Comparison of ENCODE assay signal across 8 cellular contexts in the genomic region with DNA sequence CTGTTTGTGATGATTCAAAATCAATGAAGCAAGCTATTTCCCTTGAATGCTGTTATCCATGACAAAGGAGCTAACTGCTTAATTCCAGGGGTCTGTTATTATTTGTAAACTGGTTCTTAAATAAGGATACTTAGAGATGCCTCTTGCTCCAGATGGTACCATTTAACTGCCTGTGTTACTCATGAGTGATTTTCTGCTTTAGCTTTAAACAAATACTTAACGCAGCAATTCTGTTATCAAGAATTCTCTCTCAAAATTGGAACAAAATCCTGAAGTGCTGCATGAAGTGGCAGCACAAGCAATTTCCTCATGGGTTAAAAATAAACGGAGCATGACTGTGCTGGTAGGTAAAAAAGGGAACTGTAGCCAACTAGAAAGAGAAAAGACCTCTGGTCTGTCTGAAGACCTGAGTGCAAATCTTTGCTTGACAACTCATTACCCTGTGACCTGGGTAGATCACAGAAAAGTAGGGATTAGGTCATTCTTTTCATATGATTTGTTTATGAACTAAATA.
A peak's percentile ranks its signal among the peaks of the same experiment; 100 is the strongest.
DNase-seq lines count a peak whose midpoint lies in the region; ATAC-seq and TF ChIP-seq lines count a peak whose summit lies in the region.

No MANE protein-coding gene starts in this region.

- H4K91ac ChIP-seq in trophoblast cell (ENCODE audit: low read depth, low read length), result no peak overlapping the region

- no peaks in the 10 kb centered on the region for H3K9me3 ChIP-seq in T-helper 17 cell (ENCODE audit: control insufficient read depth, low read length, poor library complexity, severe bottlenecking)
- H3K9me3 ChIP-seq in trophoblast cell (ENCODE audit: insufficient read depth, low read depth, low read length), result no peaks in the 10 kb centered on the region
- H3K9me3 ChIP-seq in PC-9 (ENCODE audit: insufficient read depth, low read depth), result no peaks in the 10 kb centered on the region

- H3K36me3 Mint-ChIP-seq in T-helper 17 cell (ENCODE audit: low read depth), result no peaks in the 10 kb centered on the region

- H3K4me3 ChIP-seq in trophoblast cell (ENCODE audit: low read depth, low read length), result no peak overlapping the region
- H3K4me3 ChIP-seq in PC-9, result no peak overlapping the region

- CTCF ChIA-PET in PC-9 (lab: Charles Lee), result no interaction called here

- H3K4me1 ChIP-seq in trophoblast cell (ENCODE audit: control insufficient read depth in 1 of 2, insufficient read depth in 2 of 2, low read length in 2 of 2) (no peaks in the 10 kb centered on the region), PC-9 (replicated peaks; ENCODE audit: insufficient read depth) (no peaks in the 10 kb centered on the region)

- no peaks in the 10 kb centered on the region for H3K79me1 ChIP-seq in trophoblast cell (ENCODE audit: low read length)

- no peaks in the 10 kb centered on the region for H3K79me2 ChIP-seq in trophoblast cell (ENCODE audit: control insufficient read depth, insufficient read depth, low read length, poor library complexity)
- H3K79me2 ChIP-seq in PC-9 (ENCODE audit: low read depth), result no peaks in the 10 kb centered on the region

- H3K36me3 ChIP-seq in trophoblast cell (ENCODE audit: control insufficient read depth in 1 of 2, insufficient read depth in 2 of 2, low read length in 2 of 2), result no peaks in the 10 kb centered on the region
- no peaks in the 10 kb centered on the region for H3K36me3 ChIP-seq in PC-9 (ENCODE audit: low read depth)

- peaks cover 11% of the 10 kb centered on the region for H3K27me3 Mint-ChIP-seq in T-helper 17 cell

- no peak for TF ChIP-seq CTCF in PC-9 (conservative IDR thresholded peaks at IDR 0.05)

- BruUV-seq in PC-9 (replicated peaks; lab: Mats Ljungman, UMichigan), result no TSS peak

- H3K4me3 Mint-ChIP-seq in T-helper 17 cell, result no peak overlapping the region

- H3K4me2 ChIP-seq in trophoblast cell (ENCODE audit: low read length) (no peak overlapping the region), PC-9 (no peak overlapping the region)

- H3K27ac ChIP-seq in trophoblast cell (ENCODE audit: low read depth, low read length) (no peak overlapping the region), PC-9 (no peak overlapping the region)

- no peak overlapping the region for H3K14ac ChIP-seq in trophoblast cell (ENCODE audit: low read length)

- no peak overlapping the region for H3K27ac Mint-ChIP-seq in T-helper 17 cell

- H4K8ac ChIP-seq in trophoblast cell (ENCODE audit: low read depth, low read length), result no peak overlapping the region

- no peak overlapping the region for H3K9ac ChIP-seq in trophoblast cell (ENCODE audit: low read length)

- no peak overlapping the region for H2BK120ac ChIP-seq in trophoblast cell (ENCODE audit: insufficient read depth, low read length, poor library complexity)

- POLR2A ChIA-PET in PC-9 (lab: Charles Lee; ENCODE audit: unreplicated experiment), result no interaction called here

- WGBS in trophoblast cell (ENCODE audit: extremely low coverage, insufficient coverage, insufficient read length), result no CpG with 5 or more reads among the region's 2 CpGs

- no peak overlapping the region for H2AK5ac ChIP-seq in trophoblast cell (ENCODE audit: low read length)

- no peak overlapping the region for H2BK12ac ChIP-seq in trophoblast cell (ENCODE audit: low read length)

- no peaks in the 10 kb centered on the region for H3K4me1 Mint-ChIP-seq in T-helper 17 cell

- H3K9me2 ChIP-seq in PC-9 (ENCODE audit: insufficient read depth), result no peaks in the 10 kb centered on the region

- no peak overlapping the region for H2BK5ac ChIP-seq in trophoblast cell (ENCODE audit: low read depth, low read length, poor library complexity)

- no peaks in the 10 kb centered on the region for H4K20me1 ChIP-seq in PC-9 (ENCODE audit: insufficient read depth)

- H3K18ac ChIP-seq in trophoblast cell (ENCODE audit: low read length), result no peak overlapping the region

- ATAC-seq in GM21381 (IDR thresholded peaks at IDR 0.05; ENCODE audit: unreplicated experiment) (peak; percentile 98), HG03558 (IDR thresholded peaks at IDR 0.05; ENCODE audit: extremely low read depth, unreplicated experiment) (peak; percentile 94), T-helper 17 cell (peak; percentile 32)

- H3K27me3 ChIP-seq in trophoblast cell (ENCODE audit: insufficient read depth, low read length) (no peaks in the 10 kb centered on the region), PC-9 (ENCODE audit: insufficient read depth, low read depth) (no peaks in the 10 kb centered on the region)

- H3K4ac ChIP-seq in trophoblast cell (ENCODE audit: low read depth, low read length), result no peak overlapping the region

- no peak overlapping the region for H4K12ac ChIP-seq in trophoblast cell (ENCODE audit: low read depth, low read length)

- H2AFZ ChIP-seq in trophoblast cell (ENCODE audit: insufficient read depth, low read length, poor library complexity), result no peak overlapping the region
- H2AFZ ChIP-seq in PC-9, result no peak overlapping the region

- intact Hi-C loops in PC-9 (cut with micrococcal nuclease; ENCODE audit: unreplicated experiment), result no loop called here

- H3K23ac ChIP-seq in trophoblast cell (ENCODE audit: low read length), result no peak overlapping the region

- DNase-seq in CD1c-positive myeloid dendritic cell (ENCODE audit: extremely low spot score), result peak; percentile 80
- no peak for DNase-seq in T-helper 17 cell
- DNase-seq in trophoblast cell, result peak; percentile 1 to 16
- DNase-seq in PC-9, result no peak
- no peak for DNase-seq in mesenteric fat pad (ENCODE audit: low spot score)
- DNase-seq in retina, result no peak

- H3F3A ChIP-seq in PC-9 (ENCODE audit: insufficient read depth, low read depth), result no peaks in the 10 kb centered on the region

Comparison
In these comparisons a context has a peak if more than half of its experiments do, and no peak if none do; other contexts are left out.
1. DNase-seq: peak in CD1c-positive myeloid dendritic cell (single experiment) and trophoblast cell (2 of 2); none in T-helper 17 cell (0 of 3), PC-9 (0 of 2), mesenteric fat pad (single experiment) and retina (single experiment).
2. ATAC-seq: peak in every context shown above with its lines; median percentile 98 in GM21381; 94 in HG03558; 32 in T-helper 17 cell.